Comparison of ENCODE assay signal across 16 cellular contexts in genomic region chr2:216557413-216557812, GRCh38. TPM values are rescaled to one million over a fixed set of nuclear protein-coding genes. Genes with fewer than 3 reads are reported as not detected.
DNase-seq lines count a peak whose midpoint lies in the region; ATAC-seq and TF ChIP-seq lines count a peak whose summit lies in the region.
"Had no signal": no experiment of that assay in that cellular context is flagged by ENCODE, and none has a peak within 500 bp of the region (broad histone marks: within the 10 kb centered on the region; RNA-seq: fewer than 3 reads in every experiment).

No MANE protein-coding gene starts in this region.

- no peaks in the 10 kb centered on the region for H3K27me3 ChIP-seq in breast epithelium
- H3K27me3 ChIP-seq in endodermal cell (ENCODE audit: control insufficient read depth, insufficient read depth, low read length, poor library complexity, severe bottlenecking): no peaks in the 10 kb centered on the region
- H3K27me3 ChIP-seq in neural cell (ENCODE audit: insufficient read depth, low read depth, low read length): no peaks in the 10 kb centered on the region

- H3K27ac Mint-ChIP-seq in MCF 10A (ENCODE audit: low read depth, unreplicated experiment) (peak overlapping the region; percentile 31), endodermal cell (no peak overlapping the region)
- H3K27ac Mint-ChIP-seq: CD14-positive monocyte had no signal

- TF ChIP-seq CTCF in MCF 10A (IDR thresholded peaks at IDR 0.05; ENCODE audit: unreplicated experiment) (no peak), breast epithelium (IDR thresholded peaks at IDR 0.05) (no peak), endodermal cell (conservative IDR thresholded peaks at IDR 0.05) (no peak), neural cell (IDR thresholded peaks at IDR 0.05; ENCODE audit: poor library complexity, severe bottlenecking) (no peak)

- no peak for TF ChIP-seq POLR2A in breast epithelium (IDR thresholded peaks at IDR 0.05)

- H3K4me2 ChIP-seq in neural cell (ENCODE audit: low read length): no peak overlapping the region

- no peak overlapping the region for H3K4me3 Mint-ChIP-seq in MCF 10A (ENCODE audit: unreplicated experiment)
- no peak overlapping the region for H3K4me3 Mint-ChIP-seq in endodermal cell
- H3K4me3 Mint-ChIP-seq: CD14-positive monocyte, H9 had no signal

- no peaks in the 10 kb centered on the region for H4K20me1 ChIP-seq in neural cell (ENCODE audit: insufficient read depth)

- POLR2A ChIA-PET in MCF 10A (lab: Yijun Ruan, JAX): no interaction called here

- H3K79me2 ChIP-seq in neural cell (replicated peaks; ENCODE audit: insufficient read depth, low read length): no peaks in the 10 kb centered on the region

- no peak for ATAC-seq in GM19351 (IDR thresholded peaks at IDR 0.05; ENCODE audit: unreplicated experiment)

- WGBS in endodermal cell (ENCODE audit: insufficient coverage in 1 of 2, insufficient read length in 1 of 2), 2 experiments: 46 to 78% methylated on average over 4 to 7 of the region's 7 CpGs

- H3K4me1 ChIP-seq in breast epithelium (no peaks in the 10 kb centered on the region), endodermal cell (ENCODE audit: control insufficient read depth, insufficient read depth, low read length) (peaks cover 6% of the 10 kb centered on the region)

- H3K9me2 ChIP-seq in neural cell (ENCODE audit: insufficient read depth, low read length): no peaks in the 10 kb centered on the region

- peaks cover 13% of the 10 kb centered on the region for H3K36me3 Mint-ChIP-seq in MCF 10A (ENCODE audit: insufficient read depth, unreplicated experiment)
- H3K36me3 Mint-ChIP-seq in endodermal cell (ENCODE audit: low read depth): no peaks in the 10 kb centered on the region
- H3K36me3 Mint-ChIP-seq: CD14-positive monocyte had no signal

- H3K27me3 Mint-ChIP-seq in MCF 10A (ENCODE audit: insufficient read depth, unreplicated experiment) (no peaks in the 10 kb centered on the region), endodermal cell (ENCODE audit: insufficient read depth) (no peaks in the 10 kb centered on the region)

- no peaks in the 10 kb centered on the region for H3F3A ChIP-seq in neural cell (ENCODE audit: insufficient read depth, low read length, poor library complexity, severe bottlenecking)

- H3K4me3 ChIP-seq in breast epithelium: no peak overlapping the region
- H3K4me3 ChIP-seq in endodermal cell (ENCODE audit: low read length): no peak overlapping the region
- H3K4me3 ChIP-seq in neural cell (ENCODE audit: low read length): peak overlapping the region; percentile 20

- no TSS peak for BruUV-seq in MCF 10A (replicated peaks; lab: Mats Ljungman, UMichigan)

- CTCF ChIA-PET in MCF 10A (lab: Yijun Ruan, JAX): interaction anchor here (0.6 to 1.1 kb wide), 5 partner anchors 10 to 110 kb away, joined by 3 to 6 read pairs (median 3); no protein-coding TSS in a partner anchor

- H2AFZ ChIP-seq in neural cell (ENCODE audit: low read depth, low read length): no peak overlapping the region

- H3K36me3 ChIP-seq in breast epithelium: no peaks in the 10 kb centered on the region
- H3K36me3 ChIP-seq in endodermal cell (ENCODE audit: control insufficient read depth, insufficient read depth, low read length): no peaks in the 10 kb centered on the region
- H3K36me3 ChIP-seq in neural cell (ENCODE audit: insufficient read depth, low read length): no peaks in the 10 kb centered on the region

- H3K9me3 ChIP-seq in breast epithelium (no peaks in the 10 kb centered on the region), endodermal cell (ENCODE audit: control insufficient read depth, low read length) (no peaks in the 10 kb centered on the region), neural cell (ENCODE audit: low read length) (no peaks in the 10 kb centered on the region)

- H3K4me1 Mint-ChIP-seq in MCF 10A (ENCODE audit: insufficient read depth, unreplicated experiment): peaks cover 13% of the 10 kb centered on the region
- peaks cover 18% of the 10 kb centered on the region for H3K4me1 Mint-ChIP-seq in endodermal cell

- TF ChIP-seq EP300 in neural cell (conservative IDR thresholded peaks at IDR 0.05; ENCODE audit: poor library complexity, severe bottlenecking): no peak

- DNase-seq in MCF 10A (ENCODE audit: unreplicated experiment) (no peak), breast epithelium (ENCODE audit: low spot score in 2 of 2) (no peak), SK-N-DZ (ENCODE audit: low spot score) (peak; percentile 20), endodermal cell (peak; percentile 56), NCI-H1092 treated with DMSO at 0.1 percent for 48 hours (lab: John Stamatoyannopoulos, UW) (no peak), amniotic stem cell (lab: John Stamatoyannopoulos, UW) (no peak)
- DNase-seq: 8988T, COR-L47, DMS53, H9, NCI-H1436, NCI-H2029 treated with DMSO at 0.1 percent for 48 hours, NCI-H524 had no signal

- intact Hi-C loops in MCF 10A (cut with micrococcal nuclease) (no loop called here), breast epithelium (cut with DNase I; ENCODE audit: low total_unique reads) (no loop called here)

- no peak for TF ChIP-seq RAD21 in neural cell (conservative IDR thresholded peaks at IDR 0.05)

- no peak overlapping the region for H3K27ac ChIP-seq in breast epithelium
- peak overlapping the region; percentile 76 for H3K27ac ChIP-seq in endodermal cell (ENCODE audit: low read depth, low read length)
- H3K27ac ChIP-seq in neural cell (ENCODE audit: low read length): no peak overlapping the region

- H3K9me3 Mint-ChIP-seq in MCF 10A (ENCODE audit: unreplicated experiment) (no peaks in the 10 kb centered on the region), endodermal cell (no peaks in the 10 kb centered on the region)
- H3K9me3 Mint-ChIP-seq: H9 had no signal

- H3K9ac ChIP-seq in endodermal cell (ENCODE audit: extremely low read depth, low read length, poor library complexity, severe bottlenecking) (no peak overlapping the region), neural cell (ENCODE audit: low read length) (no peak overlapping the region)

TF ChIP-seq in neural cell, 6 proteins besides CTCF, POLR2A, EP300 and RAD21:
- TF ChIP-seq SMC3 (conservative IDR thresholded peaks at IDR 0.05; ENCODE audit: poor library complexity): no peak
- no peak for TF ChIP-seq EZH2 (IDR thresholded peaks at IDR 0.05; ENCODE audit: borderline replicate concordance, insufficient read depth, low read length, poor library complexity, severe bottlenecking)
- no peak for TF ChIP-seq REST (IDR thresholded peaks at IDR 0.05; ENCODE audit: borderline replicate concordance)
- TF ChIP-seq TAF1 (IDR thresholded peaks at IDR 0.05; ENCODE audit: low read depth): no peak
- no peak for TF ChIP-seq MXI1 (conservative IDR thresholded peaks at IDR 0.05; ENCODE audit: poor library complexity, severe bottlenecking)
- no peak for TF ChIP-seq POLR2AphosphoS5 (IDR thresholded peaks at IDR 0.05)

RNA-seq across cellular contexts. Expression of gene RPL37A, which starts 58.8 kb away (rescaled TPM):
- total RNA-seq in MCF 10A (2022) (4,349 and 4,745 TPM in 2 replicates), breast epithelium (1,000 to 10,000 TPM; 1,604 to 2,277 (median 1,692) TPM), endodermal cell (1,000 to 10,000 TPM; 2,589 to 2,765 TPM)
- polyA plus RNA-seq in SK-N-DZ (2014; cell fraction: cytosol; rRNA removed): 1,479 and 2,334 TPM in 2 replicates
- 1,480 and 2,118 TPM in 2 replicates for polyA plus RNA-seq in SK-N-DZ (2014; cell fraction: nucleus; rRNA removed)
- polyA plus RNA-seq in endodermal cell (2013, experiment 1 of 2): 1,971 TPM
- polyA plus RNA-seq in endodermal cell (2013, experiment 2 of 2): 1,927 TPM
- 1,507 and 1,655 TPM in 2 replicates for polyA plus RNA-seq in neural cell
- polyA minus RNA-seq in neural cell: 291 and 334 TPM in 2 replicates

Comparison
In these comparisons a context has a peak if more than half of its experiments do, and no peak if none do; other contexts are left out.
1. DNase-seq: peak in SK-N-DZ (single experiment) and endodermal cell (single experiment); none in MCF 10A (single experiment), breast epithelium (0 of 2), NCI-H1092 treated with DMSO at 0.1 percent for 48 hours (single experiment) and amniotic stem cell (single experiment).